ENCODE assay signal across 21 cellular contexts in genomic region chr19:47703301-47703700, GRCh38.
"Had no signal": no experiment of that assay in that cellular context is flagged by ENCODE, and none has a peak within 500 bp of the region (broad histone marks: within the 10 kb centered on the region; RNA-seq: fewer than 3 reads in every experiment).

No MANE protein-coding gene starts in this region.

- ATAC-seq: activated CD4-positive, alpha-beta T cell treated with anti-CD3 and anti-CD28 coated beads for 36 hours; activated naive CD4-positive, alpha-beta T cell treated with anti-CD3 and anti-CD28 coated beads, Interleukin-2, amount 50 U/mL, for 72 hours; gastrocnemius medialis; heart right ventricle; left ventricle myocardium superior; stimulated activated naive CD8-positive, alpha-beta T cell treated with anti-CD3 and anti-CD28 coated beads, Interleukin-15, Interleukin-2, amounts not matched to agents 100 U/mL and 50 U/mL, for 24 hours; WTC11 had no signal

- DNase-seq: activated CD4-positive, alpha-beta T cell treated with anti-CD3 and anti-CD28 coated beads for 36 hours; activated CD4-positive, alpha-beta T cell treated with anti-CD3 and anti-CD28 coated beads, Interleukin-2, amount 50 U/mL, for 48 hours; activated gamma-delta T cell treated with Interleukin-2 at 50 U/mL for 16 hours; dorsolateral prefrontal cortex; endodermal cell; gastrocnemius medialis; heart right ventricle; kidney glomerular epithelial cell; left ventricle myocardium superior; nephron progenitor cell; occipital lobe; stimulated activated CD4-positive, alpha-beta T cell treated with anti-CD3 and anti-CD28 coated beads, Interleukin-12 subunit alpha, Interleukin-12 subunit beta, amount 100 ng/mL, for 4 hours; stimulated activated CD4-positive, alpha-beta T cell treated with anti-CD3 and anti-CD28 coated beads, Interleukin-1b, Interleukin-23, amount 100 ng/mL, for 48 hours; stimulated activated naive CD8-positive, alpha-beta T cell treated with anti-CD3 and anti-CD28 coated beads, Interleukin-15, Interleukin-2, amounts not matched to agents 100 U/mL and 50 U/mL, for 24 hours had no signal

- H3K9me3 ChIP-seq: gastrocnemius medialis, heart right ventricle, suprapubic skin had no signal

- H3K4me3 Mint-ChIP-seq: activated CD4-positive, alpha-beta T cell treated with anti-CD3 and anti-CD28 coated beads for 36 hours; endodermal cell; nephron progenitor cell; T-helper 1 cell treated with Interleukin-12 subunit alpha and Interleukin-12 subunit beta and Interleukin-4 antibody, amounts not matched to agents 30 μg/mL and 1 μg/mL, for 36 hours; type B pancreatic cell; WTC11 had no signal

- H3K4me1 ChIP-seq: gastrocnemius medialis, suprapubic skin had no signal

- H3K27ac Mint-ChIP-seq: activated CD4-positive, alpha-beta T cell treated with anti-CD3 and anti-CD28 coated beads for 36 hours; endodermal cell; progenitor cell of endocrine pancreas; T-helper 1 cell treated with Interleukin-12 subunit alpha and Interleukin-12 subunit beta and Interleukin-4 antibody, amounts not matched to agents 30 μg/mL and 1 μg/mL, for 36 hours; type B pancreatic cell; WTC11 had no signal

- H3K27me3 Mint-ChIP-seq: activated CD4-positive, alpha-beta T cell treated with anti-CD3 and anti-CD28 coated beads for 36 hours had no signal

- H3K4me3 ChIP-seq: dorsolateral prefrontal cortex, gastrocnemius medialis, heart right ventricle, suprapubic skin had no signal

- H3K9me3 Mint-ChIP-seq: activated naive CD4-positive, alpha-beta T cell treated with anti-CD3 and anti-CD28 coated beads, Interleukin-2, amount 50 U/mL, for 72 hours; endodermal cell; nephron progenitor cell; T-helper 1 cell treated with Interleukin-12 subunit alpha and Interleukin-12 subunit beta and Interleukin-4 antibody, amounts not matched to agents 30 μg/mL and 1 μg/mL, for 36 hours; type B pancreatic cell; WTC11 had no signal

- H3K27ac ChIP-seq: epithelial cell of prostate, gastrocnemius medialis, heart right ventricle, suprapubic skin had no signal

- H3K27me3 ChIP-seq: dorsolateral prefrontal cortex, gastrocnemius medialis, suprapubic skin had no signal

- H3K36me3 Mint-ChIP-seq: activated naive CD4-positive, alpha-beta T cell treated with anti-CD3 and anti-CD28 coated beads, Interleukin-2, amount 50 U/mL, for 72 hours had no signal

- H3K4me1 Mint-ChIP-seq: endodermal cell, WTC11 had no signal
